Comparison of ENCODE assay signal across 2 cellular contexts in the genomic region with DNA sequence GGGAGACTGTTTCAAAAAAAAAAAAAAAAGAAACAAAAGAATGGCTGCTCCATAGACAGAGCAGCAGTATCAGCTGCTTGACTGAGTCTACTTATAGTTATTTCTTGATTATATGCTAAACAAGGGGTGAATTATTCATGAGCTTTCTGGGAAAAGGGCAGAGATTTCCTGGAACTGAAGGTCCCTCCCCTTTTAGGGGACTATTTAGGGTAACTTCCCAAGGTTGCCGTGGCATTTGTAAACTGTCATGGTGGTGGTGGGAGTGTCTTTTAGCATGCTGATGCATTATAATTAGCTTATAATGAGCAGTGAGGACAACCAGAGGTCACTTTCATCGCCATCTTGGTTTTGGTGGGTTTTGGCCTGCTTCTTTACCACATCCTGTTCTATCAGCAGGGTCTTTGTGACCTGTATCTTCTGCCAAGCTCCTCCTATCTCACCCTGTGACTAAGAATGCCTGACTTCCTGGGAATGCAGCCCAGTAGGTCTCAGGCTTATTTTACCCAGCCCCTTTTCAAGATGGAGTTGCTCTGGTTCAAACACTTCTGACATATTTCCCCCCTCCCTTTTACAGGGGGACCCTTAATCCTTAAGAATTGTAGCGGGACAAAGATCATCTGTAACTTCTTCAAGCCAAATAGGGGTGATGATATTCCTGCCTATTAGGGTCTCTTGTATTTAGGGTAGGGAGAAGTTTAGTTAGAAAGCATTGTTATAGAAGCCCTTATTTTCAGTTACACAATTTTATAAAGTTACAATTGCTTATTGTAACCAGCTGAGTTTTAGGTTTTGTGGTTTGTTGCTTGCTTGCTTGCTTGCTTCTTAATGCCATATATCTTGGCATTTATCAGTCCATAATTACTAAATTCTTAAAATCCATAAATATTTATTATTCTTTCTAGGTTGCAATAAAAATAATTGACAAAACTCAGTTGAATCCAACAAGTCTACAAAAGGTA.
TF ChIP-seq lines count a peak whose summit lies in the region.

No MANE protein-coding gene starts in this region.

TF ChIP-seq in HCT116, 20 proteins besides CTCF, POLR2A, EP300 and RAD21 (continued from another document):
- TF ChIP-seq YY1 (IDR thresholded peaks at IDR 0.05; ENCODE audit: extremely low read depth, insufficient replicate concordance, low read depth, low read length) (no peak), EGR1 (IDR thresholded peaks at IDR 0.05; ENCODE audit: low read depth) (no peak), SP1 (IDR thresholded peaks at IDR 0.05; ENCODE audit: low read depth) (no peak), TCF7L2 (IDR thresholded peaks at IDR 0.05; ENCODE audit: borderline replicate concordance, extremely low read depth, insufficient read depth, insufficient read length) (no peak), JUND (IDR thresholded peaks at IDR 0.05) (no peak), SRF (IDR thresholded peaks at IDR 0.05; ENCODE audit: low read depth) (no peak), EZH2phosphoT487 (IDR thresholded peaks at IDR 0.05; ENCODE audit: borderline replicate concordance) (no peak), SIN3A (IDR thresholded peaks at IDR 0.05; ENCODE audit: low read depth) (no peak)
- TF ChIP-seq, protein P1, sequence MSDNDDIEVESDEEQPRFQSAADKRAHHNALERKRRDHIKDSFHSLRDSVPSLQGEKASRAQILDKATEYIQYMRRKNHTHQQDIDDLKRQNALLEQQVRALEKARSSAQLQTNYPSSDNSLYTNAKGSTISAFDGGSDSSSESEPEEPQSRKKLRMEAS (IDR thresholded peaks at IDR 0.05) = no peak
- TF ChIP-seq, protein P2, sequence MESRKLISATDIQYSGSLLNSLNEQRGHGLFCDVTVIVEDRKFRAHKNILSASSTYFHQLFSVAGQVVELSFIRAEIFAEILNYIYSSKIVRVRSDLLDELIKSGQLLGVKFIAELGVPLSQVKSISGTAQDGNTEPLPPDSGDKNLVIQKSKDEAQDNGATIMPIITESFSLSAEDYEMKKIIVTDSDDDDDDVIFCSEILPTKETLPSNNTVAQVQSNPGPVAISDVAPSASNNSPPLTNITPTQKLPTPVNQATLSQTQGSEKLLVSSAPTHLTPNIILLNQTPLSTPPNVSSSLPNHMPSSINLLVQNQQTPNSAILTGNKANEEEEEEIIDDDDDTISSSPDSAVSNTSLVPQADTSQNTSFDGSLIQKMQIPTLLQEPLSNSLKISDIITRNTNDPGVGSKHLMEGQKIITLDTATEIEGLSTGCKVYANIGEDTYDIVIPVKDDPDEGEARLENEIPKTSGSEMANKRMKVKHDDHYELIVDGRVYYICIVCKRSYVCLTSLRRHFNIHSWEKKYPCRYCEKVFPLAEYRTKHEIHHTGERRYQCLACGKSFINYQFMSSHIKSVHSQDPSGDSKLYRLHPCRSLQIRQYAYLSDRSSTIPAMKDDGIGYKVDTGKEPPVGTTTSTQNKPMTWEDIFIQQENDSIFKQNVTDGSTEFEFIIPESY (IDR thresholded peaks at IDR 0.05; ENCODE audit: extremely low read depth, insufficient replicate concordance, low read length) = no peak
- TF ChIP-seq, protein P3, sequence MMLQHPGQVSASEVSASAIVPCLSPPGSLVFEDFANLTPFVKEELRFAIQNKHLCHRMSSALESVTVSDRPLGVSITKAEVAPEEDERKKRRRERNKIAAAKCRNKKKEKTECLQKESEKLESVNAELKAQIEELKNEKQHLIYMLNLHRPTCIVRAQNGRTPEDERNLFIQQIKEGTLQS (IDR thresholded peaks at IDR 0.05) = no peak
TF ChIP-seq in HCT116: peak in this region for 0.

TF ChIP-seq in endothelial cell of umbilical vein, 7 proteins besides CTCF, POLR2A, EP300 and RAD21 (continued from another document):
- no peak for TF ChIP-seq GATA2 (IDR thresholded peaks at IDR 0.05; ENCODE audit: insufficient read depth, insufficient read length, low read depth, low read length)
- TF ChIP-seq, protein P1 (IDR thresholded peaks at IDR 0.05; ENCODE audit: insufficient read depth, insufficient read length) = no peak
- TF ChIP-seq FOS (IDR thresholded peaks at IDR 0.05; ENCODE audit: borderline replicate concordance, insufficient read depth, low read length) = no peak
- no peak for TF ChIP-seq EZH2 (IDR thresholded peaks at IDR 0.05; ENCODE audit: borderline replicate concordance, low read depth, low read length, severe bottlenecking)
- TF ChIP-seq POLR2AphosphoS5 (IDR thresholded peaks at IDR 0.05; ENCODE audit: insufficient read depth, low read depth, low read length) = no peak
TF ChIP-seq in endothelial cell of umbilical vein: peak in this region for 0.
